Comparison of ENCODE assay signal across 28 cellular contexts in the genomic region with DNA sequence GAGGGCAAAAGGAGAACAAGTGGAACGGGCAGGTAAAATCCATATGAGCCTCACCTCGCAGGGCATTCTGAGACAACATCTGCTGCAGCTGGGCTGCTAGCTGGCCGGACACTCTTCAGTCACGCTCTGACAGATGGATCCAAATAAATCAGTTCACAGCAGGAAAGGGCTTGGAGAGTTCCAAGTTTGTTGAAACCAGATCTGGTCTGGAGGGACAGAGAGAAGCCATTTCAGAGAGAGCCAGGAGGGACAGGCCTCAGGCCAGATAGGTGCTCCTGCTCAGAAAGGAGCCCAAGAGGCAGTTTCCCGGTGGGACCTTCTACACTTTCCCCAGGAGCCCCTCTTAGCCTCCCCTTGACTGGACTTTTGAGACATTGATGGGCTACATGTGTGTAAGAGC. TPM values are rescaled to one million over a fixed set of nuclear protein-coding genes. Genes with fewer than 3 reads are reported as not detected.
"Had no signal": no experiment of that assay in that cellular context is flagged by ENCODE, and none has a peak within 500 bp of the region (broad histone marks: within the 10 kb centered on the region; RNA-seq: fewer than 3 reads in every experiment).

No MANE protein-coding gene starts in this region.

- H3K36me3 ChIP-seq: cardiac muscle cell had no signal

- H3K27me3 ChIP-seq: cardiac muscle cell had no signal

- ATAC-seq: activated T-helper 17 cell treated with anti-CD3 and anti-CD28 coated beads, Interleukin-2, amount 50 U/mL, for 72 hours; T-helper 17 cell had no signal

- H3K27ac ChIP-seq: cardiac muscle cell had no signal

- H3K9me3 Mint-ChIP-seq: activated B cell treated with CpG ODN at 0.5 μM for 24 hours; activated naive CD4-positive, alpha-beta T cell treated with anti-CD3 and anti-CD28 coated beads for 36 hours; activated T-helper 17 cell treated with anti-CD3 and anti-CD28 coated beads, Interleukin-2, amount 50 U/mL, for 72 hours had no signal

- H3K36me3 Mint-ChIP-seq: activated naive CD8-positive, alpha-beta T cell; brain had no signal

- H3K4me3 ChIP-seq: cardiac muscle cell had no signal

- H3K4me3 Mint-ChIP-seq: activated B cell treated with CpG ODN at 0.5 μM for 24 hours; activated CD4-positive, alpha-beta memory T cell treated with anti-CD3 and anti-CD28 coated beads, Interleukin-2, amount 10 ng/mL, durations not matched to agents 7 days and 5 days; activated naive CD4-positive, alpha-beta T cell treated with anti-CD3 and anti-CD28 coated beads for 36 hours; activated naive CD8-positive, alpha-beta T cell; activated T-helper 17 cell treated with anti-CD3 and anti-CD28 coated beads, Interleukin-2, amount 50 U/mL, for 72 hours; brain; T-helper 17 cell had no signal

- DNase-seq: activated B cell treated with CpG ODN at 0.5 μM for 24 hours; activated CD4-positive, alpha-beta memory T cell treated with anti-CD3 and anti-CD28 coated beads, Interleukin-2, amount 10 ng/mL, durations not matched to agents 7 days and 5 days; activated CD4-positive, alpha-beta T cell treated with anti-CD3 and anti-CD28 coated beads for 1 hour; activated CD4-positive, alpha-beta T cell treated with anti-CD3 and anti-CD28 coated beads, Interleukin-2, amount 50 U/mL, for 1 hour; activated gamma-delta T cell; activated naive CD4-positive, alpha-beta T cell treated with anti-CD3 and anti-CD28 coated beads for 36 hours; activated T-cell treated with anti-CD3 and anti-CD28 coated beads for 4 hours; activated T-cell treated with anti-CD3 and anti-CD28 coated beads, Interleukin-2, amount 50 U/mL, for 48 hours; amygdala; Kasumi-1; KBM-7; NCI-H1105 treated with DMSO at 0.1 percent for 48 hours; NCI-H1436 treated with DMSO at 0.1 percent for 48 hours; NCI-H187; NCI-H2081; NCI-H524 treated with DMSO at 0.1 percent for 48 hours; NCI-H748 treated with DMSO at 0.1 percent for 48 hours; SIG-M5; T-helper 17 cell; T-helper 9 cell had no signal

- H3K4me1 Mint-ChIP-seq: activated B cell treated with CpG ODN at 0.5 μM for 24 hours; activated CD4-positive, alpha-beta memory T cell treated with anti-CD3 and anti-CD28 coated beads, Interleukin-2, amount 10 ng/mL, durations not matched to agents 7 days and 5 days; activated T-helper 17 cell treated with anti-CD3 and anti-CD28 coated beads, Interleukin-2, amount 50 U/mL, for 72 hours; T-helper 17 cell had no signal

- H3K27ac Mint-ChIP-seq: activated B cell treated with CpG ODN at 0.5 μM for 24 hours; activated CD4-positive, alpha-beta memory T cell treated with anti-CD3 and anti-CD28 coated beads, Interleukin-2, amount 10 ng/mL, durations not matched to agents 7 days and 5 days; activated naive CD4-positive, alpha-beta T cell treated with anti-CD3 and anti-CD28 coated beads for 36 hours; activated naive CD8-positive, alpha-beta T cell; activated T-helper 17 cell treated with anti-CD3 and anti-CD28 coated beads, Interleukin-2, amount 50 U/mL, for 72 hours; T-helper 17 cell had no signal

RNA-seq across cellular contexts. Expression of gene TNP1, which starts 28.2 kb away (rescaled TPM):
- total RNA-seq: activated B cell treated with CpG ODN at 0.5 μM for 24 hours; activated CD4-positive, alpha-beta memory T cell treated with anti-CD3 and anti-CD28 coated beads, Interleukin-2, amount 10 ng/mL, durations not matched to agents 7 days and 5 days; activated CD8-positive, alpha-beta memory T cell treated with anti-CD3 and anti-CD28 coated beads for 36 hours; activated naive CD4-positive, alpha-beta T cell treated with anti-CD3 and anti-CD28 coated beads for 36 hours; activated T-helper 17 cell treated with anti-CD3 and anti-CD28 coated beads, Interleukin-2, amount 50 U/mL, for 72 hours; astrocyte; cardiac muscle cell; OCI-LY7; RPMI7951; T-helper 17 cell had no signal
- polyA plus RNA-seq: cardiac muscle cell had no signal
